Comparison of ENCODE assay signal across 1 cellular context in genomic region chr12:52992699-52993557, GRCh38.
TF ChIP-seq lines count a peak whose summit lies in the region.

No MANE protein-coding gene starts in this region.

TF ChIP-seq in HepG2, 621 proteins besides CTCF, POLR2A, EP300 and RAD21 (continued from another document and continues in another):
- no peak for TF ChIP-seq ZNF83 (CRISPR knock-in tag; IDR thresholded peaks at IDR 0.05; ENCODE audit: borderline replicate concordance)
- TF ChIP-seq PRPF4 (IDR thresholded peaks at IDR 0.05; ENCODE audit: low read depth, low read length, poor library complexity, severe bottlenecking), result no peak
- TF ChIP-seq MXD4 (CRISPR knock-in tag; IDR thresholded peaks at IDR 0.05), result no peak; the same call in 1 of the 2 replicates
- no peak for TF ChIP-seq NRL (CRISPR knock-in tag; IDR thresholded peaks at IDR 0.05; ENCODE audit: borderline replicate concordance)
- no peak for TF ChIP-seq KLF12 (CRISPR knock-in tag; IDR thresholded peaks at IDR 0.05; ENCODE audit: borderline replicate concordance)
- TF ChIP-seq BRCA1 (CRISPR knock-in tag; IDR thresholded peaks at IDR 0.05), result no peak
- TF ChIP-seq MATR3 (CRISPR knock-in tag; IDR thresholded peaks at IDR 0.05), result no peak
- no peak for TF ChIP-seq NR1H2 (CRISPR knock-in tag; IDR thresholded peaks at IDR 0.05; ENCODE audit: borderline replicate concordance, low read depth)
- no peak for TF ChIP-seq ZNF777 (CRISPR knock-in tag; IDR thresholded peaks at IDR 0.05)
- TF ChIP-seq ZNF407 (CRISPR knock-in tag; IDR thresholded peaks at IDR 0.05; ENCODE audit: not compliant biosample characterization), result no peak
- no peak for TF ChIP-seq NPAS2 (CRISPR knock-in tag; IDR thresholded peaks at IDR 0.05; ENCODE audit: borderline replicate concordance)
- TF ChIP-seq ZNF350 (CRISPR knock-in tag; IDR thresholded peaks at IDR 0.05; ENCODE audit: borderline replicate concordance, low read depth), result no peak
- peak; percentile 91 for TF ChIP-seq MAFF (IDR thresholded peaks at IDR 0.05; ENCODE audit: low read depth, low read length)
- TF ChIP-seq AKNA (CRISPR knock-in tag; IDR thresholded peaks at IDR 0.05; ENCODE audit: borderline replicate concordance), result no peak
- TF ChIP-seq ZBTB39 (CRISPR knock-in tag; IDR thresholded peaks at IDR 0.05), result no peak
- no peak for TF ChIP-seq ZNF552 (CRISPR knock-in tag; IDR thresholded peaks at IDR 0.05; ENCODE audit: borderline replicate concordance)
- no peak for TF ChIP-seq KIAA2018 (CRISPR knock-in tag; IDR thresholded peaks at IDR 0.05; ENCODE audit: borderline replicate concordance)
- no peak for TF ChIP-seq PRDM4 (CRISPR knock-in tag; IDR thresholded peaks at IDR 0.05; ENCODE audit: borderline replicate concordance)
- TF ChIP-seq ZNF7 (CRISPR knock-in tag; IDR thresholded peaks at IDR 0.05), result no peak
- TF ChIP-seq ERF (CRISPR knock-in tag; IDR thresholded peaks at IDR 0.05), result peak; percentile 20; the same call in 1 of the 2 replicates
- TF ChIP-seq ZNF800 (CRISPR knock-in tag; IDR thresholded peaks at IDR 0.05), result no peak
- no peak for TF ChIP-seq ZNF232 (CRISPR knock-in tag; IDR thresholded peaks at IDR 0.05; ENCODE audit: borderline replicate concordance)
